ENCODE assay signal across 1 cellular context in genomic region chr1:116166011-116166571, GRCh38.
TF ChIP-seq lines count a peak whose summit lies in the region.

No MANE protein-coding gene starts in this region.

TF ChIP-seq in IMR-90, 13 proteins besides CTCF, POLR2A, EP300 and RAD21 (continued from another document):
- TF ChIP-seq, protein P1, sequence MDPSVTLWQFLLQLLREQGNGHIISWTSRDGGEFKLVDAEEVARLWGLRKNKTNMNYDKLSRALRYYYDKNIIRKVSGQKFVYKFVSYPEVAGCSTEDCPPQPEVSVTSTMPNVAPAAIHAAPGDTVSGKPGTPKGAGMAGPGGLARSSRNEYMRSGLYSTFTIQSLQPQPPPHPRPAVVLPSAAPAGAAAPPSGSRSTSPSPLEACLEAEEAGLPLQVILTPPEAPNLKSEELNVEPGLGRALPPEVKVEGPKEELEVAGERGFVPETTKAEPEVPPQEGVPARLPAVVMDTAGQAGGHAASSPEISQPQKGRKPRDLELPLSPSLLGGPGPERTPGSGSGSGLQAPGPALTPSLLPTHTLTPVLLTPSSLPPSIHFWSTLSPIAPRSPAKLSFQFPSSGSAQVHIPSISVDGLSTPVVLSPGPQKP (IDR thresholded peaks at IDR 0.05; ENCODE audit: borderline replicate concordance, low read depth, low read length), result no peak
- no peak for TF ChIP-seq BHLHE40 (IDR thresholded peaks at IDR 0.05; ENCODE audit: low read depth, low read length)
- TF ChIP-seq USF2 (IDR thresholded peaks at IDR 0.05; ENCODE audit: low read depth, low read length), result no peak
- TF ChIP-seq CEBPB (IDR thresholded peaks at IDR 0.05; ENCODE audit: low read depth, low read length), result no peak
- no peak for TF ChIP-seq MXI1 (IDR thresholded peaks at IDR 0.05; ENCODE audit: borderline replicate concordance, low read depth, low read length)
